27 cellular contexts compared by ENCODE assay signal in the genomic region with DNA sequence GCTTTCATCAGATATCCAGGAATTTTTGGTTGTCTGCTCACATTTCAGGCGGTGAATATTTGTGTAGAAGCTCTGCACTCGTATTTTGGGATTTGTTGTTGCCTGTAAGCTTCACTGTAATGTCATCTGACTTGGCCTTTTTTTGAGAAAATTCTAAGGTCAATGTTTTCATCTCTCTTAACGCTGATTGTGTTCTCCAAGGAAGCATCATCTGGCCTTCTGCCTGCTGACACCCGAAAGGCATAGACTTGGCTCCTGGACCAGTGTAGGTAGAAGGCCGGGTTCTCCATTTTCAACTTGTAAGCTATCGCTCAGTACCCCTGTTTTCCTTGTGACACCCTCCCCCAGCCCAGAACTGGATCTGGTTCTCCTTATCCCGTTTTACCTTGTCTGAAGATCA.
"Had no signal": no experiment of that assay in that cellular context is flagged by ENCODE, and none has a peak within 500 bp of the region (broad histone marks: within the 10 kb centered on the region; RNA-seq: fewer than 3 reads in every experiment).

No MANE protein-coding gene starts in this region.

- H3K4me1 ChIP-seq: foreskin keratinocyte, gastrocnemius medialis, heart left ventricle had no signal

- H3K9me3 ChIP-seq: esophagus muscularis mucosa, gastrocnemius medialis, heart left ventricle had no signal

- DNase-seq: activated CD4-positive, alpha-beta memory T cell treated with anti-CD3 and anti-CD28 coated beads for 36 hours; activated CD4-positive, alpha-beta T cell treated with anti-CD3 and anti-CD28 coated beads for 36 hours; activated CD4-positive, alpha-beta T cell treated with anti-CD3 and anti-CD28 coated beads, Interleukin-2, amount 10 ng/mL, durations not matched to agents 24 days and 14 days; activated CD4-positive, CD25-positive, alpha-beta regulatory T cell; activated CD4-positive, CD25-positive, alpha-beta regulatory T cell treated with anti-CD3 and anti-CD28 coated beads, Interleukin-2, amount 50 U/mL, for 72 hours; activated CD8-positive, alpha-beta memory T cell treated with anti-CD3 and anti-CD28 coated beads, Interleukin-2, amount 10 ng/mL, durations not matched to agents 7 days and 5 days; activated CD8-positive, alpha-beta memory T cell treated with anti-CD3 and anti-CD28 coated beads, Interleukin-2, amount 50 U/mL, for 4 hours; activated CD8-positive, alpha-beta T cell treated with anti-CD3 and anti-CD28 coated beads, Interleukin-2, amount 10 ng/mL, durations not matched to agents 7 days and 5 days; activated effector memory CD4-positive, alpha-beta T cell treated with anti-CD3 and anti-CD28 coated beads, Interleukin-2, amount 50 U/mL, for 16 hours; activated naive CD4-positive, alpha-beta T cell treated with anti-CD3 and anti-CD28 coated beads, Interleukin-2, amount 10 ng/mL, durations not matched to agents 7 days and 5 days; activated naive CD8-positive, alpha-beta T cell treated with anti-CD3 and anti-CD28 coated beads, Interleukin-2, amount 10 ng/mL, durations not matched to agents 7 days and 5 days; activated T-cell treated with anti-CD3 and anti-CD28 coated beads, Interleukin-2, amount 50 U/mL, for 1 hour; activated T-cell treated with anti-CD3 and anti-CD28 coated beads, Interleukin-2, amount 50 U/mL, for 48 hours; anterior cingulate cortex; brain microvascular endothelial cell; cortex of kidney; dermis blood vessel endothelial cell; effector CD4-positive, alpha-beta T cell; effector memory CD8-positive, alpha-beta T cell; erythroblast; foreskin keratinocyte; gastrocnemius medialis; glutamatergic neuron; heart left ventricle; T-helper 2 cell had no signal

- H3K36me3 ChIP-seq: brain microvascular endothelial cell, esophagus muscularis mucosa, gastrocnemius medialis, heart left ventricle had no signal

- ATAC-seq: activated CD4-positive, alpha-beta T cell treated with anti-CD3 and anti-CD28 coated beads for 36 hours; activated CD8-positive, alpha-beta memory T cell treated with anti-CD3 and anti-CD28 coated beads, Interleukin-2, amount 10 ng/mL, durations not matched to agents 7 days and 5 days; activated CD8-positive, alpha-beta T cell treated with anti-CD3 and anti-CD28 coated beads, Interleukin-2, amount 10 ng/mL, durations not matched to agents 7 days and 5 days; activated naive CD4-positive, alpha-beta T cell treated with anti-CD3 and anti-CD28 coated beads, Interleukin-2, amount 50 U/mL, for 72 hours; effector memory CD8-positive, alpha-beta T cell; foreskin keratinocyte; gastrocnemius medialis; heart left ventricle had no signal

- H3K4me3 ChIP-seq: esophagus muscularis mucosa, gastrocnemius medialis, heart left ventricle had no signal

- H3K27me3 ChIP-seq: brain microvascular endothelial cell, esophagus muscularis mucosa, foreskin keratinocyte, gastrocnemius medialis, heart left ventricle had no signal
